Comparison of ENCODE assay signal across 1 cellular context in genomic region chr3:172138792-172139507, GRCh38.
A peak's percentile ranks its signal among the peaks of the same experiment; 100 is the strongest.
TF ChIP-seq lines count a peak whose summit lies in the region.

No MANE protein-coding gene starts in this region.

TF ChIP-seq in HepG2, 621 proteins besides CTCF, POLR2A, EP300 and RAD21 (continued from another document and continues in another):
- TF ChIP-seq NR0B2 (CRISPR knock-in tag; IDR thresholded peaks at IDR 0.05) = no peak
- TF ChIP-seq ZNF766 (CRISPR knock-in tag; IDR thresholded peaks at IDR 0.05; ENCODE audit: borderline replicate concordance) = no peak
- TF ChIP-seq JUND (CRISPR knock-in tag; IDR thresholded peaks at IDR 0.05) = peak; percentile 70
- TF ChIP-seq SAP130 (CRISPR knock-in tag; IDR thresholded peaks at IDR 0.05; ENCODE audit: low read depth) = peak; percentile 73
- TF ChIP-seq NFAT5 (CRISPR knock-in tag; IDR thresholded peaks at IDR 0.05) = no peak
- 0 out of 2 replicates have a peak, but pooled peaks have one; percentile 26 for TF ChIP-seq ZBTB38 (CRISPR knock-in tag; IDR thresholded peaks at IDR 0.05)
- no peak for TF ChIP-seq RFXAP (CRISPR knock-in tag; IDR thresholded peaks at IDR 0.05; ENCODE audit: borderline replicate concordance)
- no peak for TF ChIP-seq BCL3 (CRISPR knock-in tag; IDR thresholded peaks at IDR 0.05)
- no peak for TF ChIP-seq ZSCAN22 (CRISPR knock-in tag; IDR thresholded peaks at IDR 0.05)
- no peak for TF ChIP-seq MED8 (CRISPR knock-in tag; IDR thresholded peaks at IDR 0.05; ENCODE audit: insufficient replicate concordance)
- TF ChIP-seq SOX5 (CRISPR knock-in tag; IDR thresholded peaks at IDR 0.05; ENCODE audit: borderline replicate concordance) = 0 out of 2 replicates have a peak, but pooled peaks have one; percentile 14
- no peak for TF ChIP-seq RFX3 (CRISPR knock-in tag; IDR thresholded peaks at IDR 0.05)
- 0 out of 2 replicates have a peak, but pooled peaks have one; percentile 21 for TF ChIP-seq HOXA3 (CRISPR knock-in tag; IDR thresholded peaks at IDR 0.05)
- no peak for TF ChIP-seq ZNF576 (CRISPR knock-in tag; IDR thresholded peaks at IDR 0.05)
- no peak for TF ChIP-seq BHLHE40 (IDR thresholded peaks at IDR 0.05; ENCODE audit: low read length)
- no peak for TF ChIP-seq TBL1XR1 (IDR thresholded peaks at IDR 0.05; ENCODE audit: borderline replicate concordance, low read length, partially characterized antibody)
- no peak for TF ChIP-seq GPN1 (CRISPR knock-in tag; IDR thresholded peaks at IDR 0.05; ENCODE audit: borderline replicate concordance)
- no peak for TF ChIP-seq ZNF142 (CRISPR knock-in tag; IDR thresholded peaks at IDR 0.05)
- no peak for TF ChIP-seq ZNF800 (CRISPR knock-in tag; IDR thresholded peaks at IDR 0.05)
- TF ChIP-seq CCAR2 (optimal IDR thresholded peaks at IDR 0.05; ENCODE audit: low read depth, low read length) = no peak
- TF ChIP-seq HOMEZ (CRISPR knock-in tag; IDR thresholded peaks at IDR 0.05; ENCODE audit: low read depth) = no peak
- no peak for TF ChIP-seq CENPX (CRISPR knock-in tag; IDR thresholded peaks at IDR 0.05)
- TF ChIP-seq ZBTB4 (CRISPR knock-in tag; IDR thresholded peaks at IDR 0.05; ENCODE audit: borderline replicate concordance) = no peak
- no peak for TF ChIP-seq STAG1 (CRISPR knock-in tag; IDR thresholded peaks at IDR 0.05)
- TF ChIP-seq ZNF547 (CRISPR knock-in tag; IDR thresholded peaks at IDR 0.05) = no peak
- TF ChIP-seq ZNF143 (CRISPR knock-in tag; IDR thresholded peaks at IDR 0.05) = no peak
- no peak for TF ChIP-seq MTA3 (CRISPR knock-in tag; IDR thresholded peaks at IDR 0.05)
- TF ChIP-seq TCF12 (IDR thresholded peaks at IDR 0.05) = no peak
- TF ChIP-seq TCF12 (CRISPR knock-in tag; IDR thresholded peaks at IDR 0.05) = no peak
- TF ChIP-seq PAWR (CRISPR knock-in tag; IDR thresholded peaks at IDR 0.05; ENCODE audit: borderline replicate concordance) = no peak
- no peak for TF ChIP-seq ZBTB26 (CRISPR knock-in tag; IDR thresholded peaks at IDR 0.05; ENCODE audit: borderline replicate concordance)
- TF ChIP-seq SRY (CRISPR knock-in tag; IDR thresholded peaks at IDR 0.05) = no peak
- no peak for TF ChIP-seq SP1 (IDR thresholded peaks at IDR 0.05)
- no peak for TF ChIP-seq SP1 (CRISPR knock-in tag; IDR thresholded peaks at IDR 0.05)
- TF ChIP-seq CEBPG (CRISPR knock-in tag; IDR thresholded peaks at IDR 0.05) = peak; percentile 47; the same call in 1 of the 2 replicates
- no peak for TF ChIP-seq DRAP1 (CRISPR knock-in tag; IDR thresholded peaks at IDR 0.05)
- peak; percentile 80 for TF ChIP-seq ELF3 (CRISPR knock-in tag; IDR thresholded peaks at IDR 0.05)
- no peak for TF ChIP-seq FOXP1 (IDR thresholded peaks at IDR 0.05)
- 0 out of 2 replicates have a peak, but pooled peaks have one; percentile 10 for TF ChIP-seq FOXP1 (CRISPR knock-in tag; IDR thresholded peaks at IDR 0.05)
